35 cellular contexts compared by ENCODE assay signal in genomic region chr11:70842701-70843100, GRCh38.
"Had no signal": no experiment of that assay in that cellular context is flagged by ENCODE, and none has a peak within 500 bp of the region (broad histone marks: within the 10 kb centered on the region; RNA-seq: fewer than 3 reads in every experiment).

No MANE protein-coding gene starts in this region.

- H3K4me3 ChIP-seq: MG63 had no signal

- H3K9me3 ChIP-seq: MG63 had no signal

- H3K27me3 ChIP-seq: MG63 had no signal

- H3K36me3 ChIP-seq: MG63 had no signal

- DNase-seq: Karpas-422, Kasumi-1, KG1, MG63, MM.1S, MV-4-11, NCI-H1048, NCI-H1092, NCI-H1092 treated with DMSO at 0.1 percent for 48 hours, NCI-H1105, NCI-H1105 treated with DMSO at 0.1 percent for 48 hours, NCI-H1417, NCI-H1417 treated with DMSO at 0.1 percent for 48 hours, NCI-H1436, NCI-H1436 treated with DMSO at 0.1 percent for 48 hours, NCI-H146, NCI-H1694, NCI-H1694 treated with DMSO at 0.1 percent for 48 hours, NCI-H187, NCI-H187 treated with DMSO at 0.1 percent for 48 hours, NCI-H1930, NCI-H2029, NCI-H2029 treated with DMSO at 0.1 percent for 48 hours, NCI-H2081, NCI-H2081 treated with DMSO at 0.1 percent for 48 hours, NCI-H2107, NCI-H2171, NCI-H2171 treated with DMSO at 0.1 percent for 48 hours, NCI-H2227 treated with DMSO at 0.1 percent for 48 hours, NCI-H226, NCI-H345, NCI-H446, NCI-H446 treated with DMSO at 0.1 percent for 48 hours, NCI-H510A had no signal

- H3K27ac ChIP-seq: KMS-11 had no signal

- H3K4me2 ChIP-seq: KMS-11 had no signal

- H3K9ac ChIP-seq: KMS-11 had no signal
